8 cellular contexts compared by ENCODE assay signal in the genomic region with DNA sequence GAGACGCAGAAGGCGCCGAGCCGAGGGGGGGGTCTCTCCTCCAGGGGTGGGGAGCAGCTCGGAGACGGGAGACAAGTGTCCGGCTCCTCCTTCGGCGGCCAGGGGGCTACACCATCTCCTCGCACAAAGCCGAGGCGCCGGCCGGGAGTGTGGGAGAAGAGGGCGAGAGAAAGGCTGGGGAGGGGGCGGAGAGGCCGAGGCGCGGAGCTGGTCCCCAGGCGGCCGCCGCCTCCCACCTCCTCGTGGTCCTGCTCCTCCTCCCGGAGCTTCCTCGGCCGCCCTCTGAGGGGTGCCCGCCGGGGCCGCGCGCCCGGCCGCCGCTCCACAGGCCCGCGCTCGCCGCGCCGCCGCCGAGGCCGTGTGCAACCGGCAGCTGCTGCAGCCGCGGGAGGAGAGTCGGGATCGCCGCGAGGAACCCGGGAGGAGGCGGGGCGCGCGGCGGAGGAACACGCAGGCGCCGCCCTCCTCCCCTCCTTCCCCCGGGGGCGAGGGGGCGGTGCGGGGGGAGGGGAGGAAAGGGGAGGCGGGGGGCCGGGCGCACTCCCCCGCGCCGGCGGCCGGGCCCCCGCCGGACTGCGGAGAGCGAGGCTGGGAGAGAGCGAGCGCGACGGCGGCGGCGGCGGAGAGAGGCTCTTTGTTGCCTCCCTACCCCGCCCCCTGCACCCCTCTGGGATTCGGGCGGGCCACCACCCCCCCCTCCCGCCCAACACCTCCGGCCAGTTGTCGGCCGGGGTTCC. TPM values are rescaled to one million over a fixed set of nuclear protein-coding genes. Genes with fewer than 3 reads are reported as not detected.
A peak's percentile ranks its signal among the peaks of the same experiment; 100 is the strongest.
DNase-seq lines count a peak whose midpoint lies in the region.

A gene (minus strand): TSS at position 398 of the 737 bp plus-strand sequence. CDS start 433 bp downstream, outside the sequence.

- peak within 1 kb of the TSS; percentile 90 for H3K27ac ChIP-seq in caudate nucleus (ENCODE audit: low read depth, low read length)

- DNase-seq in Caki2 (ENCODE audit: low read depth) (peak; percentile 79), H4 (ENCODE audit: low spot score) (peak; percentile 73), NCI-H1436 (lab: John Stamatoyannopoulos, UW) (peak; percentile 91), T1000 (lab: John Stamatoyannopoulos, UW) (peak; percentile 75), caudate nucleus (lab: John Stamatoyannopoulos, UW) (peak in 58 of 61 donors; percentile 24 to 90 (median 79)), iPS-NIHi7 (ENCODE audit: extremely low spot score) (peak; percentile 85), skeletal muscle cell (ENCODE audit: low read depth) (peak; percentile 49), OCI-M2 (lab: John Stamatoyannopoulos, UW; ENCODE audit: unreplicated experiment) (no peak)

- in situ Hi-C loops in Caki2 (cut with HindIII; ENCODE audit: low pct_unique_long_range_greater_than_20kb, low sequenced_read_pairs): no loop called here

- peak within 1 kb of the TSS; percentile 97 for H3K4me3 ChIP-seq in skeletal muscle cell (ENCODE audit: low read depth, low read length)

RNA-seq across cellular contexts. Expression of the gene that starts here (rescaled TPM):
- total RNA-seq in Caki2 (2014; rRNA removed; shearing (Covaris generic); ENCODE audit: low replicate concordance): 69.6 and 87.9 TPM in 2 replicates
- 89.4 and 98.0 TPM in 2 replicates for total RNA-seq in H4 (2014; rRNA removed; shearing (Covaris generic))
